In the genomic region with DNA sequence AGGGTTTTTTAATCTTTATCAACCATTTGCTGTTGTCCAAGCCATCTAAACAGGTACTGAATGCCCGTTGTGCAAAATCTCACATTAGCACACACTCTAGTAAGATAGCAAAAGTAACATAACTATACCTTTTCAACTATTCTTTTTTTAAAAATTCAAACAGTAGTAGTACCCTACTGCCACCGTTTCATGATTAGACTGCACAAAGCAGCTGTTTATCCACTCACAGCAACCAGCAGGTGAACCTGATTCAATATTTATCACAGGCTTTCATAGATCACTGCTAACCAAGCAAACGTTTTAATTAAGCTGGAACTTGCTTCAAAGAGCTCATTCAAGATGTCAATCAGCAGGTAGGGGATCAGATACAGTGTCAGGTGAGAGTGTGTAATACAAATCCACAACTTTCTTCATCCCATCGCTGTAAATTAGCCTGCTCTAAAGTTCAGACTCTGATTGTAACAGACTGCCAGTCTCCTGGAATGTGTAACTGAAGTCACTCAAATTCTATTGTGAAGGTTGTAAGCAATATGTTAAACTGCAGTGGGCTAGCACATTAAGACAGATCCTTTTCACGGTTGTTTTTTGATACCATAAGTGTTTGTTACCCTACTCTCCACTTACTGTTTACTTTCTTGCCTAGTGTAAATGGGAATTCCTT, we compare ENCODE assay signal across 13 cellular contexts. TPM values are rescaled to one million over a fixed set of nuclear protein-coding genes. Genes with fewer than 3 reads are reported as not detected.
A peak's percentile ranks its signal among the peaks of the same experiment; 100 is the strongest.
DNase-seq lines count a peak whose midpoint lies in the region; ATAC-seq and TF ChIP-seq lines count a peak whose summit lies in the region.
"Had no signal": no experiment of that assay in that cellular context is flagged by ENCODE, and none has a peak within 500 bp of the region (broad histone marks: within the 10 kb centered on the region; RNA-seq: fewer than 3 reads in every experiment).

No MANE protein-coding gene starts in this region.

- no peak overlapping the region for H3K27ac ChIP-seq in gastrocnemius medialis
- H3K27ac ChIP-seq: foreskin keratinocyte, testis had no signal

- POLR2A ChIA-PET in GM10248 (lab: Yijun Ruan, JAX): no interaction called here

- in situ Hi-C loops in gastrocnemius medialis (cut with MboI; ENCODE audit: low sequenced_read_pairs in 4 of 4): no loop called here

- H3K27me3 ChIP-seq in gastrocnemius medialis: no peaks in the 10 kb centered on the region
- H3K27me3 ChIP-seq: foreskin keratinocyte, testis had no signal

- TF ChIP-seq CTCF in gastrocnemius medialis (IDR thresholded peaks at IDR 0.05 in 4 of 5, conservative IDR thresholded peaks at IDR 0.05 in 1 of 5) (no peak), GM10248 (IDR thresholded peaks at IDR 0.05; ENCODE audit: control extremely low read depth, extremely low read depth, low read depth, missing control alignments) (no peak)

- H3K4me1 ChIP-seq in gastrocnemius medialis: no peaks in the 10 kb centered on the region
- H3K4me1 ChIP-seq: foreskin keratinocyte, testis had no signal

- no peaks in the 10 kb centered on the region for H3K9me3 ChIP-seq in gastrocnemius medialis
- H3K9me3 ChIP-seq: testis had no signal

- peak; percentile 85 for DNase-seq in DMS53 (lab: John Stamatoyannopoulos, UW)
- peak; percentile 43 for DNase-seq in NAMALWA (ENCODE audit: low spot score)
- DNase-seq in NCI-H748 treated with DMSO at 0.1 percent for 48 hours (lab: John Stamatoyannopoulos, UW): peak; percentile 73
- DNase-seq in kidney tubule cell (ENCODE audit: low spot score): peak; percentile 14
- no peak for DNase-seq in gastrocnemius medialis
- no peak for DNase-seq in GM10248 (ENCODE audit: extremely low spot score)
- DNase-seq: activated effector memory CD4-positive, alpha-beta T cell treated with Interleukin-2 at 50 U/mL for 16 hours; foreskin keratinocyte; NCI-H446; testis had no signal

- intact Hi-C loops in gastrocnemius medialis (cut with DNase I; ENCODE audit: low total_unique reads): no loop called here

- CTCF ChIA-PET in GM10248 (lab: Yijun Ruan, JAX): interaction anchor here (0.6 to 1.0 kb wide), 3 partner anchors 10 to 180 kb away, joined by 3 to 5 read pairs (median 3); no protein-coding TSS in a partner anchor

- no peak for ATAC-seq in HG03139 (IDR thresholded peaks at IDR 0.05; ENCODE audit: unreplicated experiment)
- ATAC-seq in gastrocnemius medialis: no peak
- ATAC-seq in HG03135 (IDR thresholded peaks at IDR 0.05; ENCODE audit: unreplicated experiment): no peak
- ATAC-seq: foreskin keratinocyte, WTC11 had no signal

- H3K4me3 ChIP-seq in gastrocnemius medialis: no peak overlapping the region
- H3K4me3 ChIP-seq: testis had no signal

- no peak for TF ChIP-seq POLR2A in gastrocnemius medialis (IDR thresholded peaks at IDR 0.05)

- no peaks in the 10 kb centered on the region for H3K36me3 ChIP-seq in gastrocnemius medialis

RNA-seq across cellular contexts. Expression of gene BRIP1, which starts 47.3 kb away (rescaled TPM):
- under 1 TPM in 2 of 4 donors, not detected in 2; 0.09 to 0.13 TPM for total RNA-seq in gastrocnemius medialis

Comparison
In these comparisons a context has a peak if more than half of its experiments do, and no peak if none do; other contexts are left out.
1. DNase-seq: peak in DMS53 (single experiment), NAMALWA (single experiment), NCI-H748 treated with DMSO at 0.1 percent for 48 hours (single experiment) and kidney tubule cell (single experiment); none in gastrocnemius medialis (0 of 2) and GM10248 (single experiment).